Comparison of ENCODE assay signal across 2 cellular contexts in the genomic region with DNA sequence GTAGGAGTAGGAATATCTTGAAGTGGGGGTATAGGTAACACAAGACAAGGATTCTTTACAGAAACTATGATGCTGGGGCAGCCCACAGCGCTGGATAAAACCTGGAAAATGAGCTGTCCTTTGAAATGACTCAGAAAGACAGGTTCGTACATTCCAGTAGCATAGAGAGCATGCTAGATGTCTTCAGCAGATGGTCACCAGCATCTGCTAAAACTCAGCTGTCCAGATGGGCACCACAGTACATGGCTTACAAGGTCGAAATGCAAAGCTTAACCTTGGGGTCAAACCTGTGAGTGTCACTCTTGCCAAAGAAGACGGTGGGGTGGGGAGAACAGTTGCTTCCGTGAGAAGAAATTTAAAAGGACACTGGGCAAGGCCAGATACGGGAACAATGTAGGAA.
TF ChIP-seq lines count a peak whose summit lies in the region.

No MANE protein-coding gene starts in this region.

TF ChIP-seq in A549, 52 proteins besides CTCF, POLR2A, EP300 and RAD21:
- TF ChIP-seq CHD2 (IDR thresholded peaks at IDR 0.05; ENCODE audit: low read length, partially characterized antibody) (no peak), SMC3 (IDR thresholded peaks at IDR 0.05) (no peak), ZC3H11A (IDR thresholded peaks at IDR 0.05) (no peak), GATA3 (IDR thresholded peaks at IDR 0.05; ENCODE audit: borderline replicate concordance) (no peak), PHF8 (IDR thresholded peaks at IDR 0.05; ENCODE audit: borderline replicate concordance, low read depth) (no peak), EHF (CRISPR knock-in tag; IDR thresholded peaks at IDR 0.05) (no peak), RNF2 (IDR thresholded peaks at IDR 0.05; ENCODE audit: borderline replicate concordance, low read depth) (no peak), HOXA7 (CRISPR knock-in tag; IDR thresholded peaks at IDR 0.05) (no peak), JUNB (IDR thresholded peaks at IDR 0.05) (no peak), EHMT2 (IDR thresholded peaks at IDR 0.05; ENCODE audit: low read depth) (no peak), SREBF2 (IDR thresholded peaks at IDR 0.05) (no peak), KDM5A (IDR thresholded peaks at IDR 0.05) (no peak), JUN (IDR thresholded peaks at IDR 0.05) (no peak), HOXB13 (CRISPR knock-in tag; IDR thresholded peaks at IDR 0.05; ENCODE audit: low read depth) (no peak), ZFP36 (IDR thresholded peaks at IDR 0.05; ENCODE audit: borderline replicate concordance, partially characterized antibody) (no peak), CHD4 (IDR thresholded peaks at IDR 0.05; ENCODE audit: borderline replicate concordance) (no peak), MAFK (IDR thresholded peaks at IDR 0.05; ENCODE audit: partially characterized antibody) (no peak), POLR2AphosphoS2 (conservative IDR thresholded peaks at IDR 0.05; ENCODE audit: low read length) (no peak)
- TF ChIP-seq, protein P1, sequence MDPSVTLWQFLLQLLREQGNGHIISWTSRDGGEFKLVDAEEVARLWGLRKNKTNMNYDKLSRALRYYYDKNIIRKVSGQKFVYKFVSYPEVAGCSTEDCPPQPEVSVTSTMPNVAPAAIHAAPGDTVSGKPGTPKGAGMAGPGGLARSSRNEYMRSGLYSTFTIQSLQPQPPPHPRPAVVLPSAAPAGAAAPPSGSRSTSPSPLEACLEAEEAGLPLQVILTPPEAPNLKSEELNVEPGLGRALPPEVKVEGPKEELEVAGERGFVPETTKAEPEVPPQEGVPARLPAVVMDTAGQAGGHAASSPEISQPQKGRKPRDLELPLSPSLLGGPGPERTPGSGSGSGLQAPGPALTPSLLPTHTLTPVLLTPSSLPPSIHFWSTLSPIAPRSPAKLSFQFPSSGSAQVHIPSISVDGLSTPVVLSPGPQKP (IDR thresholded peaks at IDR 0.05; ENCODE audit: low read depth, low read length), result no peak
- TF ChIP-seq, protein P2, sequence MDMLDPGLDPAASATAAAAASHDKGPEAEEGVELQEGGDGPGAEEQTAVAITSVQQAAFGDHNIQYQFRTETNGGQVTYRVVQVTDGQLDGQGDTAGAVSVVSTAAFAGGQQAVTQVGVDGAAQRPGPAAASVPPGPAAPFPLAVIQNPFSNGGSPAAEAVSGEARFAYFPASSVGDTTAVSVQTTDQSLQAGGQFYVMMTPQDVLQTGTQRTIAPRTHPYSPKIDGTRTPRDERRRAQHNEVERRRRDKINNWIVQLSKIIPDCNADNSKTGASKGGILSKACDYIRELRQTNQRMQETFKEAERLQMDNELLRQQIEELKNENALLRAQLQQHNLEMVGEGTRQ (IDR thresholded peaks at IDR 0.05), result no peak
TF ChIP-seq in A549: peak in this region for 0.

TF ChIP-seq in IMR-90, 13 proteins besides CTCF, POLR2A, EP300 and RAD21:
- no peak for TF ChIP-seq NFE2L2 (IDR thresholded peaks at IDR 0.05; ENCODE audit: low read depth, low read length)
- TF ChIP-seq SMC3 (IDR thresholded peaks at IDR 0.05; ENCODE audit: low read depth, low read length), result no peak
- TF ChIP-seq RFX5 (IDR thresholded peaks at IDR 0.05; ENCODE audit: low read depth, low read length), result no peak
- TF ChIP-seq MXI1 (IDR thresholded peaks at IDR 0.05; ENCODE audit: borderline replicate concordance, low read depth, low read length), result no peak
- TF ChIP-seq FOS (IDR thresholded peaks at IDR 0.05; ENCODE audit: low read depth, low read length), result no peak
- no peak for TF ChIP-seq MAFK (IDR thresholded peaks at IDR 0.05; ENCODE audit: low read depth, low read length)
- TF ChIP-seq RCOR1 (IDR thresholded peaks at IDR 0.05; ENCODE audit: insufficient replicate concordance, low read length), result no peak
- TF ChIP-seq MAZ (IDR thresholded peaks at IDR 0.05; ENCODE audit: borderline replicate concordance, low read depth, low read length), result no peak
- no peak for TF ChIP-seq CHD1 (IDR thresholded peaks at IDR 0.05; ENCODE audit: low read depth, low read length)
- TF ChIP-seq BHLHE40 (IDR thresholded peaks at IDR 0.05; ENCODE audit: low read depth, low read length), result no peak
- TF ChIP-seq, protein P2 (IDR thresholded peaks at IDR 0.05; ENCODE audit: low read depth, low read length), result no peak
- TF ChIP-seq, protein P1 (IDR thresholded peaks at IDR 0.05; ENCODE audit: borderline replicate concordance, low read depth, low read length), result no peak
- no peak for TF ChIP-seq CEBPB (IDR thresholded peaks at IDR 0.05; ENCODE audit: low read depth, low read length)
